5 cellular contexts compared by ENCODE assay signal in genomic region chr22:38817196-38817595, GRCh38.
"Had no signal": no experiment of that assay in that cellular context is flagged by ENCODE, and none has a peak within 500 bp of the region (broad histone marks: within the 10 kb centered on the region; RNA-seq: fewer than 3 reads in every experiment).

No MANE protein-coding gene starts in this region.

- H3K4me3 ChIP-seq: K562 had no signal

- ATAC-seq: HepG2, K562 had no signal

- DNase-seq: IMR-90, KBM-7 had no signal

- H3K27ac ChIP-seq: HL-60 had no signal
